In genomic region chr1:6445062-6445763, GRCh38 we compare ENCODE assay signal across 8 cellular contexts. TPM values are rescaled to one million over a fixed set of nuclear protein-coding genes. Genes with fewer than 3 reads are reported as not detected.
DNase-seq lines count a peak whose midpoint lies in the region; ATAC-seq and TF ChIP-seq lines count a peak whose summit lies in the region.

No MANE protein-coding gene starts in this region.

- peaks cover 45% of the 10 kb centered on the region for H3K27me3 Mint-ChIP-seq in activated CD4-positive, alpha-beta memory T cell treated with anti-CD3 and anti-CD28 coated beads, Interleukin-2, amount 10 ng/mL, durations not matched to agents 7 days and 5 days
- H3K27me3 Mint-ChIP-seq in natural killer cell treated with Interleukin-12 subunit alpha and Interleukin-12 subunit beta and Interleukin-15 and Interleukin-18, amount 100 ng/mL, for 72 hours, result peaks cover 12 to 21% of the 10 kb centered on the region in 2 donors

- H3K9me3 ChIP-seq in HCT116 (ENCODE audit: control insufficient read depth in 1 of 2, insufficient read depth in 1 of 2, low read depth in 1 of 2, low read length in 2 of 2) (no peaks in the 10 kb centered on the region), left ventricle myocardium inferior (replicated peaks) (no peaks in the 10 kb centered on the region), tibial nerve (no peaks in the 10 kb centered on the region)

- no peak overlapping the region for H3K4me3 Mint-ChIP-seq in activated CD4-positive, alpha-beta memory T cell treated with anti-CD3 and anti-CD28 coated beads, Interleukin-2, amount 10 ng/mL, durations not matched to agents 7 days and 5 days
- H3K4me3 Mint-ChIP-seq in natural killer cell treated with Interleukin-12 subunit alpha and Interleukin-12 subunit beta and Interleukin-15 and Interleukin-18, amount 100 ng/mL, for 72 hours, result no peak overlapping the region

- intact Hi-C loops in HCT116 (cut with micrococcal nuclease), result loop anchor here (10.0 kb wide), 1 partner anchor 770 kb away; no protein-coding TSS in a partner anchor
- intact Hi-C loops in left ventricle myocardium inferior (cut with micrococcal nuclease), result no loop called here

- BruUV-seq in HCT116 (replicated peaks; lab: Mats Ljungman, UMichigan), result no TSS peak

- RAD21 ChIA-PET in HCT116 (lab: Charles Lee; ENCODE audit: low non-redundant PET in 1 of 2, low total read pairs in 2 of 2, uncharacterized antibody in 2 of 2, unreplicated experiment in 2 of 2), result no interaction called here

- no peak overlapping the region for H2AFZ ChIP-seq in HCT116 (ENCODE audit: low read depth, low read length, poor library complexity, severe bottlenecking)

- no peaks in the 10 kb centered on the region for H3K27me3 ChIP-seq in HCT116 (ENCODE audit: insufficient read depth, low read length)
- H3K27me3 ChIP-seq in left ventricle myocardium inferior (ENCODE audit: low read depth), result peaks cover 96% of the 10 kb centered on the region
- H3K27me3 ChIP-seq in tibial nerve, result peaks cover 0 to 67% of the 10 kb centered on the region in 2 donors

- no peak overlapping the region for H3K27ac Mint-ChIP-seq in activated CD4-positive, alpha-beta memory T cell treated with anti-CD3 and anti-CD28 coated beads, Interleukin-2, amount 10 ng/mL, durations not matched to agents 7 days and 5 days
- H3K27ac Mint-ChIP-seq in natural killer cell treated with Interleukin-12 subunit alpha and Interleukin-12 subunit beta and Interleukin-15 and Interleukin-18, amount 100 ng/mL, for 72 hours, result no peak overlapping the region

- no peaks in the 10 kb centered on the region for H3K36me3 ChIP-seq in HCT116 (ENCODE audit: control insufficient read depth in 1 of 2, insufficient read depth in 2 of 2, low read length in 2 of 2)
- no peaks in the 10 kb centered on the region for H3K36me3 ChIP-seq in left ventricle myocardium inferior
- H3K36me3 ChIP-seq in tibial nerve, result no peaks in the 10 kb centered on the region

- no peaks in the 10 kb centered on the region for H3K9me2 ChIP-seq in HCT116 (ENCODE audit: insufficient read depth)

- H3K4me3 ChIP-seq in HCT116 (replicated peaks in 1 of 2; ENCODE audit: low read depth in 1 of 2, low read length in 2 of 2), result no peak overlapping the region
- no peak overlapping the region for H3K4me3 ChIP-seq in left ventricle myocardium inferior
- H3K4me3 ChIP-seq in tibial nerve, result no peak overlapping the region

- no peak overlapping the region for H3K4me2 ChIP-seq in HCT116 (ENCODE audit: low read length)

- CTCF ChIA-PET in HCT116 (lab: Charles Lee), result interaction anchor here (0.5 to 1.7 kb wide), 2 partner anchors 22 to 48 kb away, joined by 4 to 5 read pairs; no protein-coding TSS in a partner anchor
- CTCF ChIA-PET in activated CD4-positive, alpha-beta memory T cell treated with anti-CD3 and anti-CD28 coated beads, Interleukin-2, amount 10 ng/mL, durations not matched to agents 7 days and 5 days (lab: Charles Lee), result interaction anchor here (1.0 to 1.5 kb wide), 3 partner anchors 33 to 96 kb away, joined by 3 read pairs; no protein-coding TSS in a partner anchor

- H3K4me1 Mint-ChIP-seq in activated CD4-positive, alpha-beta memory T cell treated with anti-CD3 and anti-CD28 coated beads, Interleukin-2, amount 10 ng/mL, durations not matched to agents 7 days and 5 days, result peaks cover 12% of the 10 kb centered on the region
- peaks cover 0 to 12% of the 10 kb centered on the region in 2 donors for H3K4me1 Mint-ChIP-seq in natural killer cell treated with Interleukin-12 subunit alpha and Interleukin-12 subunit beta and Interleukin-15 and Interleukin-18, amount 100 ng/mL, for 72 hours (ENCODE audit: low read depth in 2 of 2)

- no peak for TF ChIP-seq RAD21 in HCT116 (IDR thresholded peaks at IDR 0.05; ENCODE audit: low read depth)

- no peaks in the 10 kb centered on the region for H3K9me3 Mint-ChIP-seq in activated CD4-positive, alpha-beta memory T cell treated with anti-CD3 and anti-CD28 coated beads, Interleukin-2, amount 10 ng/mL, durations not matched to agents 7 days and 5 days
- H3K9me3 Mint-ChIP-seq in natural killer cell treated with Interleukin-12 subunit alpha and Interleukin-12 subunit beta and Interleukin-15 and Interleukin-18, amount 100 ng/mL, for 72 hours, result no peaks in the 10 kb centered on the region

- no peaks in the 10 kb centered on the region for H4K20me1 ChIP-seq in HCT116 (ENCODE audit: insufficient read depth)

- TF ChIP-seq CTCF in HCT116 (IDR thresholded peaks at IDR 0.05 in 2 of 3, conservative IDR thresholded peaks at IDR 0.05 in 1 of 3; ENCODE audit: borderline replicate concordance in 1 of 3, insufficient read depth in 1 of 3, low read depth in 2 of 3, low read length in 2 of 3), result peak in 2 of 3 experiments; percentile 66 to 71; a peak in 4 of 6 replicates
- TF ChIP-seq CTCF in left ventricle myocardium inferior (IDR thresholded peaks at IDR 0.05; ENCODE audit: borderline replicate concordance), result peak; percentile 67
- TF ChIP-seq CTCF in tibial nerve (IDR thresholded peaks at IDR 0.05), result peak; percentile 35 to 51 (median 44)

- POLR2A ChIA-PET in HCT116 (lab: Charles Lee), result interaction anchor here (0.6 to 1.3 kb wide), 2 partner anchors 25 to 52 kb away, joined by 3 to 4 read pairs; partner anchors contain the start of genes ACOT7 and HES2
- POLR2A ChIA-PET in activated CD4-positive, alpha-beta memory T cell treated with anti-CD3 and anti-CD28 coated beads, Interleukin-2, amount 10 ng/mL, durations not matched to agents 7 days and 5 days (lab: Charles Lee), result no interaction called here

- no peak for TF ChIP-seq EP300 in tibial nerve (IDR thresholded peaks at IDR 0.05)

- H3K4me1 ChIP-seq in HCT116 (ENCODE audit: control insufficient read depth in 1 of 2, insufficient read depth in 2 of 2, low read length in 2 of 2) (peaks cover 16 to 56% of the 10 kb centered on the region in 2 experiments), left ventricle myocardium inferior (peaks cover 22% of the 10 kb centered on the region), tibial nerve (peaks cover 0 to 44% (median 11%) of the 10 kb centered on the region in 4 donors)

- H3K36me3 Mint-ChIP-seq in activated CD4-positive, alpha-beta memory T cell treated with anti-CD3 and anti-CD28 coated beads, Interleukin-2, amount 10 ng/mL, durations not matched to agents 7 days and 5 days (ENCODE audit: low read depth), result no peaks in the 10 kb centered on the region
- no peaks in the 10 kb centered on the region for H3K36me3 Mint-ChIP-seq in natural killer cell treated with Interleukin-12 subunit alpha and Interleukin-12 subunit beta and Interleukin-15 and Interleukin-18, amount 100 ng/mL, for 72 hours

- DNase-seq in Ammon's horn (ENCODE audit: low spot score) (peak; percentile 16), HCT116 (ENCODE audit: low read depth, low spot score) (no peak), left ventricle myocardium inferior (no peak), tibial nerve (ENCODE audit: low spot score in 2 of 2) (no peak)
- peak; percentile 60 for DNase-seq in activated CD4-positive, alpha-beta memory T cell treated with anti-CD3 and anti-CD28 coated beads, Interleukin-2, amount 10 ng/mL, durations not matched to agents 7 days and 5 days
- DNase-seq in natural killer cell treated with Interleukin-12 subunit alpha and Interleukin-12 subunit beta and Interleukin-15 and Interleukin-18, amount 100 ng/mL, for 72 hours (ENCODE audit: low spot score), result no peak

- 47 to 52% methylated on average over 6 to 13 of the region's 19 CpGs for WGBS in tibial nerve, 2 donors

- ATAC-seq in HCT116 (peak; percentile 12), GM19463 (IDR thresholded peaks at IDR 0.05; ENCODE audit: unreplicated experiment) (no peak), HG02885 (IDR thresholded peaks at IDR 0.05; ENCODE audit: poor library complexity, unreplicated experiment) (no peak)
- no peak for ATAC-seq in natural killer cell treated with Interleukin-12 subunit alpha and Interleukin-12 subunit beta and Interleukin-15 and Interleukin-18, amount 100 ng/mL, for 72 hours

- TF ChIP-seq POLR2A in HCT116 (IDR thresholded peaks at IDR 0.05; ENCODE audit: borderline replicate concordance, extremely low read depth, insufficient read depth, insufficient read length) (no peak), tibial nerve (IDR thresholded peaks at IDR 0.05) (no peak)

- no peak overlapping the region for H3K9ac ChIP-seq in HCT116 (ENCODE audit: low read length)

- H3K79me2 ChIP-seq in HCT116 (ENCODE audit: insufficient read depth, low read length), result no peaks in the 10 kb centered on the region; the same call in 1 of the 2 replicates

- H3K27ac ChIP-seq in HCT116 (ENCODE audit: low read depth, low read length) (no peak overlapping the region), left ventricle myocardium inferior (replicated peaks) (no peak overlapping the region), tibial nerve (no peak overlapping the region)

RNA-seq across cellular contexts. Expression of gene ESPN, which starts 20.6 kb away (rescaled TPM):
- total RNA-seq in HCT116 (2021; ENCODE audit: unreplicated experiment), result 114 TPM
- 112 and 113 TPM in 2 replicates for polyA plus RNA-seq in HCT116 (2012)
- under 1 TPM; 0.96 to 0.98 TPM for total RNA-seq in activated CD4-positive, alpha-beta memory T cell treated with anti-CD3 and anti-CD28 coated beads, Interleukin-2, amount 10 ng/mL, durations not matched to agents 7 days and 5 days
- 0.41 TPM for total RNA-seq in left ventricle myocardium inferior
- total RNA-seq in tibial nerve, result 1 to 10 TPM in 3 of 4 donors, under 1 TPM in 1; 0.60 to 6.1 (median 1.7) TPM
- under 1 TPM; 0.14 to 0.84 TPM for total RNA-seq in natural killer cell treated with Interleukin-12 subunit alpha and Interleukin-12 subunit beta and Interleukin-15 and Interleukin-18, amount 100 ng/mL, for 72 hours

RNA-seq across cellular contexts. Expression of gene TNFRSF25, which starts 20.8 kb away (rescaled TPM):
- total RNA-seq in HCT116 (2021; ENCODE audit: unreplicated experiment) (27.5 TPM), left ventricle myocardium inferior (12.6 TPM), tibial nerve (10 to 100 TPM; 32.3 to 79.8 (median 53.4) TPM)
- 30.2 and 34.7 TPM in 2 replicates for polyA plus RNA-seq in HCT116 (2012)
- total RNA-seq in activated CD4-positive, alpha-beta memory T cell treated with anti-CD3 and anti-CD28 coated beads, Interleukin-2, amount 10 ng/mL, durations not matched to agents 7 days and 5 days, result 10 to 100 TPM; 82.9 to 85.1 TPM
- total RNA-seq in natural killer cell treated with Interleukin-12 subunit alpha and Interleukin-12 subunit beta and Interleukin-15 and Interleukin-18, amount 100 ng/mL, for 72 hours, result 100 to 1,000 TPM in 1 of 2 donors, 10 to 100 TPM in 1; 83.6 to 106 TPM

RNA-seq across cellular contexts. Expression of gene HES2, which starts 25.5 kb away (rescaled TPM):
- total RNA-seq in HCT116 (2021; ENCODE audit: unreplicated experiment), result 8.4 TPM
- 7.9 and 9.6 TPM in 2 replicates for polyA plus RNA-seq in HCT116 (2012)
- under 1 TPM; 0.13 to 0.70 TPM for total RNA-seq in activated CD4-positive, alpha-beta memory T cell treated with anti-CD3 and anti-CD28 coated beads, Interleukin-2, amount 10 ng/mL, durations not matched to agents 7 days and 5 days
- total RNA-seq in left ventricle myocardium inferior, result not detected
- total RNA-seq in tibial nerve, result not detected
- total RNA-seq in natural killer cell treated with Interleukin-12 subunit alpha and Interleukin-12 subunit beta and Interleukin-15 and Interleukin-18, amount 100 ng/mL, for 72 hours, result not detected

RNA-seq across cellular contexts. Expression of gene PLEKHG5, which starts 46.3 kb away (rescaled TPM):
- 33.0 TPM for total RNA-seq in HCT116 (2021; ENCODE audit: unreplicated experiment)
- 27.9 and 32.2 TPM in 2 replicates for polyA plus RNA-seq in HCT116 (2012)
- total RNA-seq in activated CD4-positive, alpha-beta memory T cell treated with anti-CD3 and anti-CD28 coated beads, Interleukin-2, amount 10 ng/mL, durations not matched to agents 7 days and 5 days, result 1 to 10 TPM; 1.7 to 2.3 TPM
- 16.2 TPM for total RNA-seq in left ventricle myocardium inferior
- 10 to 100 TPM; 25.6 to 40.8 (median 30.8) TPM for total RNA-seq in tibial nerve
- total RNA-seq in natural killer cell treated with Interleukin-12 subunit alpha and Interleukin-12 subunit beta and Interleukin-15 and Interleukin-18, amount 100 ng/mL, for 72 hours, result under 1 TPM; 0.33 to 0.81 TPM

RNA-seq across cellular contexts. Expression of gene ACOT7, which starts 51.6 kb away (rescaled TPM):
- total RNA-seq in HCT116 (2021; ENCODE audit: unreplicated experiment) (162 TPM), left ventricle myocardium inferior (8.6 TPM), tibial nerve (10 to 100 TPM; 18.6 to 29.4 (median 23.2) TPM)
- polyA plus RNA-seq in HCT116 (2012), result 206 TPM in 2 replicates
- total RNA-seq in activated CD4-positive, alpha-beta memory T cell treated with anti-CD3 and anti-CD28 coated beads, Interleukin-2, amount 10 ng/mL, durations not matched to agents 7 days and 5 days, result 10 to 100 TPM; 56.8 to 58.6 TPM
- total RNA-seq in natural killer cell treated with Interleukin-12 subunit alpha and Interleukin-12 subunit beta and Interleukin-15 and Interleukin-18, amount 100 ng/mL, for 72 hours, result 10 to 100 TPM; 49.5 to 87.5 TPM

Comparison
In these comparisons a context has a peak if more than half of its experiments do, and no peak if none do; other contexts are left out.
1. DNase-seq: peak in Ammon's horn (single experiment) and activated CD4-positive, alpha-beta memory T cell treated with anti-CD3 and anti-CD28 coated beads, Interleukin-2, amount 10 ng/mL, durations not matched to agents 7 days and 5 days (single experiment); none in HCT116 (single experiment), left ventricle myocardium inferior (single experiment), tibial nerve (0 of 2) and natural killer cell treated with Interleukin-12 subunit alpha and Interleukin-12 subunit beta and Interleukin-15 and Interleukin-18, amount 100 ng/mL, for 72 hours (single experiment).
2. RNA of gene ESPN, which starts 20.6 kb away (total RNA-seq): 114 TPM in HCT116 (single experiment); 0.60 to 6.1 TPM in tibial nerve, 0.96 to 0.98 TPM in activated CD4-positive, alpha-beta memory T cell treated with anti-CD3 and anti-CD28 coated beads, Interleukin-2, amount 10 ng/mL, durations not matched to agents 7 days and 5 days, 0.14 to 0.84 TPM in natural killer cell treated with Interleukin-12 subunit alpha and Interleukin-12 subunit beta and Interleukin-15 and Interleukin-18, amount 100 ng/mL, for 72 hours and 0.41 TPM in left ventricle myocardium inferior (single experiment); every median in the first group is over 10 times any median in the second.
3. Peak in every context shown above with its lines, with median percentiles within 50 percentile points of each other: CTCF ChIP-seq.